ENCODE assay signal across 13 cellular contexts in genomic region chr4:168837922-168838321, GRCh38.
DNase-seq lines count a peak whose midpoint lies in the region; ATAC-seq and TF ChIP-seq lines count a peak whose summit lies in the region.
"Had no signal": no experiment of that assay in that cellular context is flagged by ENCODE, and none has a peak within 500 bp of the region (broad histone marks: within the 10 kb centered on the region; RNA-seq: fewer than 3 reads in every experiment).

No MANE protein-coding gene starts in this region.

- H3K9me3 Mint-ChIP-seq in progenitor cell of endocrine pancreas (ENCODE audit: low read depth): no peaks in the 10 kb centered on the region

- H3K4me3 Mint-ChIP-seq in progenitor cell of endocrine pancreas (ENCODE audit: low read depth): no peak overlapping the region

- TF ChIP-seq POLR2A in breast epithelium (IDR thresholded peaks at IDR 0.05): no peak
- no peak for TF ChIP-seq POLR2A in GM18505 (IDR thresholded peaks at IDR 0.05; ENCODE audit: borderline replicate concordance, extremely low read depth, insufficient read depth, insufficient read length)

- H3K27ac Mint-ChIP-seq in progenitor cell of endocrine pancreas: peak overlapping the region; percentile 70

- peaks cover 4% of the 10 kb centered on the region for H3K27me3 Mint-ChIP-seq in progenitor cell of endocrine pancreas

- ATAC-seq in aorta (ENCODE audit: low FRiP score) (no peak), GM18505 (IDR thresholded peaks at IDR 0.05; ENCODE audit: unreplicated experiment) (no peak)
- ATAC-seq: left colon had no signal

- H3K27ac ChIP-seq in breast epithelium: peak overlapping the region; percentile 66 to 97
- peak overlapping the region; percentile 91 to 97 for H3K27ac ChIP-seq in right atrium auricular region
- peak overlapping the region; percentile 19 to 85 for H3K27ac ChIP-seq in aorta (ENCODE audit: low read depth in 1 of 2, low read length in 2 of 2)

- peaks cover 6% of the 10 kb centered on the region for H3K4me1 Mint-ChIP-seq in progenitor cell of endocrine pancreas (ENCODE audit: low read depth)

- H3K36me3 Mint-ChIP-seq in progenitor cell of endocrine pancreas (ENCODE audit: insufficient read depth): peaks cover 11% of the 10 kb centered on the region

- intact Hi-C loops in breast epithelium (cut with DNase I; ENCODE audit: low total_unique reads) (no loop called here), aorta (cut with DNase I) (loop anchor here (5.0 to 10.0 kb wide), 2 partner anchors 44 to 253 kb away; no protein-coding TSS in a partner anchor)

- H3K36me3 ChIP-seq in breast epithelium: no peaks in the 10 kb centered on the region
- H3K36me3 ChIP-seq in right atrium auricular region: peaks cover 6% of the 10 kb centered on the region
- H3K36me3 ChIP-seq in aorta (ENCODE audit: control insufficient read depth in 1 of 2, insufficient read depth in 2 of 2, low read length in 1 of 2): no peaks in the 10 kb centered on the region
- H3K36me3 ChIP-seq: BE2C had no signal

- WGBS in aorta, 2 donors: 69 to 78% methylated on average over 4 of the region's 4 CpGs

- DNase-seq in breast epithelium (ENCODE audit: low spot score in 2 of 2) (no peak), right atrium auricular region (ENCODE audit: low spot score) (no peak), progenitor cell of endocrine pancreas (ENCODE audit: low spot score, unreplicated experiment) (no peak), aorta (no peak), activated gamma-delta T cell treated with Interleukin-2 at 50 U/mL for 16 hours (no peak), NCI-H2196 treated with DMSO at 0.1 percent for 48 hours (lab: John Stamatoyannopoulos, UW; ENCODE audit: unreplicated experiment) (no peak)
- DNase-seq: activated CD4-positive, CD25-positive, alpha-beta regulatory T cell treated with anti-CD3 and anti-CD28 coated beads, Interleukin-2, amount 50 U/mL, for 72 hours; BE2C; dermis blood vessel endothelial cell; H7; left colon; NCI-H187 treated with DMSO at 0.1 percent for 48 hours had no signal

- H3K9me3 ChIP-seq in breast epithelium: no peaks in the 10 kb centered on the region
- H3K9me3 ChIP-seq in right atrium auricular region: no peaks in the 10 kb centered on the region
- H3K9me3 ChIP-seq in aorta (ENCODE audit: control insufficient read depth, low read length): no peaks in the 10 kb centered on the region
- H3K9me3 ChIP-seq: BE2C had no signal

- H3K4me3 ChIP-seq in breast epithelium (no peak overlapping the region), right atrium auricular region (no peak overlapping the region), aorta (ENCODE audit: low read length in 2 of 2) (peak overlapping the region in 1 of 2 donors; percentile 51)

- H3K4me1 ChIP-seq in breast epithelium: peaks cover 0 to 16% of the 10 kb centered on the region in 2 donors
- H3K4me1 ChIP-seq in right atrium auricular region: peaks cover 0 to 82% of the 10 kb centered on the region in 2 donors
- peaks cover 17 to 25% of the 10 kb centered on the region in 2 donors for H3K4me1 ChIP-seq in aorta (ENCODE audit: control insufficient read depth in 1 of 2, insufficient read depth in 2 of 2, low read length in 2 of 2)
- H3K4me1 ChIP-seq: BE2C had no signal

- H3K27me3 ChIP-seq in breast epithelium (no peaks in the 10 kb centered on the region), right atrium auricular region (no peaks in the 10 kb centered on the region), aorta (ENCODE audit: control insufficient read depth in 1 of 2, insufficient read depth in 2 of 2, low read length in 1 of 2) (no peaks in the 10 kb centered on the region)
- H3K27me3 ChIP-seq: BE2C had no signal

- TF ChIP-seq CTCF in breast epithelium (IDR thresholded peaks at IDR 0.05) (no peak), right atrium auricular region (IDR thresholded peaks at IDR 0.05) (no peak), progenitor cell of endocrine pancreas (IDR thresholded peaks at IDR 0.05; ENCODE audit: unreplicated experiment) (no peak)
